In the genomic region with DNA sequence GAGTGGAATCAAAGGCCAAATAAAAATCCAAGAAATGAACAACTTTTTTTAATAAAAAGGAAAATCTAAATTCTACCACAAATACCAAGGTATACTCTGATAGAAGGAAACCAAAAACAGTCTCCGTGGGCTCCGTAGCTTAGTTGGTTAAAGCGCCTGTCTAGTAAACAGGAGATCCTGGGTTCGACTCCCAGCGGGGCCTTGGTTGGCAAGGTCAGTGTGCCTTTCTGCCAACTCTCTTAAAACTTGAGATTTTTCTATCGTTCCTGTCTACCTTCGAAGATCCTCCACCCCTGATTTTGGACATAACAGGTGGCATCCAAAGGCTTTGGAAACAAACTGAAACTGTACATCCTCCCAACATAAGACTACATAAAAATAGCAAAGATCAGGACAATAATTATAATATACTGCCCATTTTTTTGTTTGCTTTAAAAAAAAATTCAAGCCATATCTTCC, we compare ENCODE assay signal across 1 cellular context.
TF ChIP-seq lines count a peak whose summit lies in the region.

No MANE protein-coding gene starts in this region.

TF ChIP-seq in K562, 482 proteins besides CTCF, POLR2A, EP300 and RAD21 (continued from another document and continues in another):
- TF ChIP-seq, protein P1, sequence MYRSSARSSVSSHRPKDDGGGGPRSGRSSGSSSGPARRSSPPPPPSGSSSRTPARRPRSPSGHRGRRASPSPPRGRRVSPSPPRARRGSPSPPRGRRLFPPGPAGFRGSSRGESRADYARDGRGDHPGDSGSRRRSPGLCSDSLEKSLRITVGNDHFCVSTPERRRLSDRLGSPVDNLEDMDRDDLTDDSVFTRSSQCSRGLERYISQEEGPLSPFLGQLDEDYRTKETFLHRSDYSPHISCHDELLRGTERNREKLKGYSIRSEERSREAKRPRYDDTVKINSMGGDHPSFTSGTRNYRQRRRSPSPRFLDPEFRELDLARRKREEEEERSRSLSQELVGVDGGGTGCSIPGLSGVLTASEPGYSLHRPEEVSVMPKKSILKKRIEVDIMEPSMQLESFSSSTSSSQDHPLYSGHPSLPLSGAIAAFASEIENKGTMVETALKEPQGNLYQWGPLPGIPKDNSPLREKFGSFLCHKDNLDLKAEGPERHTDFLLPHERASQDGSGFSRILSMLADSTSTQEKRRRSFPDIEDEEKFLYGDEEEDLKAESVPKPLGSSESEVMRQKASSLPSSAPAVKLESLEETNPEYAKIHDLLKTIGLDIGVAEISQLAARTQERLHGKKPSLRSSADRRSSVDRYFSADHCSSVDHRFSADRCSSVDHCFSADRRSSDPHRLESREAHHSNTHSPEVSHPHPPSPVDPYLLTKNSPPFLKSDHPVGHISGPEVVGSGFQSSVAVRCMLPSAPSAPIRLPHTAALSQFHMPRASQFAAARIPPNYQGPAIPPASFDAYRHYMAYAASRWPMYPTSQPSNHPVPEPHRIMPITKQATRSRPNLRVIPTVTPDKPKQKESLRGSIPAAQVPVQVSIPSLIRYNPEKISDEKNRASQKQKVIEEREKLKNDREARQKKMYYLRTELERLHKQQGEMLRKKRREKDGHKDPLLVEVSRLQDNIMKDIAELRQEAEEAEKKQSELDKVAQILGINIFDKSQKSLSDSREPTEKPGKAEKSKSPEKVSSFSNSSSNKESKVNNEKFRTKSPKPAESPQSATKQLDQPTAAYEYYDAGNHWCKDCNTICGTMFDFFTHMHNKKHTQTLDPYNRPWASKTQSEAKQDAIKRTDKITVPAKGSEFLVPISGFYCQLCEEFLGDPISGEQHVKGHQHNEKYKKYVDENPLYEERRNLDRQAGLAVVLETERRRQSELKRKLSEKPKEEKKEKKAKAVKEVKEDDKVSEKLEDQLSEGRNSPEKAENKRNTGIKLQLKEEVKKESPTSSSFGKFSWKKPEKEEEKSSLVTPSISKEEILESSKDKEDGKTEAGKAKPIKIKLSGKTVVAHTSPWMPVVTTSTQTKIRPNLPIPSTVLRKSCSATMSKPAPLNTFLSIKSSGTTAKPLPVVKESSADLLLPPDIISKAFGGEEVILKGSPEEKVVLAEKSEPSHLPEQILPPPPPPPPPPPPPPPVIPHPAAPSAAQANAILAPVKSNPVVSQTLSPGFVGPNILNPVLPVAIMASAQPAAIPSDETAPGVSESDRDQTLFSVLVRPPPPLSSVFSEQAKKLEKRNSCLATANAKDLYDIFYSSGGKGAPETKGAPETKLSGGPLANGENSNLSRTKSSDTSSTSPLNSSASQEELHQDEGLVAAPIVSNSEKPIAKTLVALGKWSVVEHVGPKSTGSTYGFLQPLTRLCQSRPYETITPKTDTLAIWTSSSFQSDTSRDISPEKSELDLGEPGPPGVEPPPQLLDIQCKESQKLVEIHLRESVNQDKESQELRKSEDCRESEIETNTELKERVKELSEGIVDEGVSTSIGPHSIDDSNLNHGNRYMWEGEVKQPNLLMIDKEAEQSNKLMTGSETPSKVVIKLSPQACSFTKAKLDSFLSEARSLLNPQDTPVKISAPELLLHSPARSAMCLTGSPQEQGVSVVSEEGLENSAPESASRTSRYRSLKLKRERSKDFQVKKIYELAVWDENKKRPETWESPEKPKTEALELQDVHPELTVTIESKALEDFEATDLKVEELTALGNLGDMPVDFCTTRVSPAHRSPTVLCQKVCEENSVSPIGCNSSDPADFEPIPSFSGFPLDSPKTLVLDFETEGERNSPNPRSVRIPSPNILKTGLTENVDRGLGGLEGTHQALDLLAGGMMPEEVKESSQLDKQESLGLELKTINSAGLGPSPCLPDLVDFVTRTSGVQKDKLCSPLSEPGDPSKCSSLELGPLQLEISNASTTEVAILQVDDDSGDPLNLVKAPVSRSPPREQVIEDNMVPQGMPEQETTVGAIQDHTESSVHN (IDR thresholded peaks at IDR 0.05; ENCODE audit: borderline replicate concordance in 1 of 2, low read depth in 1 of 2): no peak
- TF ChIP-seq, protein P2, sequence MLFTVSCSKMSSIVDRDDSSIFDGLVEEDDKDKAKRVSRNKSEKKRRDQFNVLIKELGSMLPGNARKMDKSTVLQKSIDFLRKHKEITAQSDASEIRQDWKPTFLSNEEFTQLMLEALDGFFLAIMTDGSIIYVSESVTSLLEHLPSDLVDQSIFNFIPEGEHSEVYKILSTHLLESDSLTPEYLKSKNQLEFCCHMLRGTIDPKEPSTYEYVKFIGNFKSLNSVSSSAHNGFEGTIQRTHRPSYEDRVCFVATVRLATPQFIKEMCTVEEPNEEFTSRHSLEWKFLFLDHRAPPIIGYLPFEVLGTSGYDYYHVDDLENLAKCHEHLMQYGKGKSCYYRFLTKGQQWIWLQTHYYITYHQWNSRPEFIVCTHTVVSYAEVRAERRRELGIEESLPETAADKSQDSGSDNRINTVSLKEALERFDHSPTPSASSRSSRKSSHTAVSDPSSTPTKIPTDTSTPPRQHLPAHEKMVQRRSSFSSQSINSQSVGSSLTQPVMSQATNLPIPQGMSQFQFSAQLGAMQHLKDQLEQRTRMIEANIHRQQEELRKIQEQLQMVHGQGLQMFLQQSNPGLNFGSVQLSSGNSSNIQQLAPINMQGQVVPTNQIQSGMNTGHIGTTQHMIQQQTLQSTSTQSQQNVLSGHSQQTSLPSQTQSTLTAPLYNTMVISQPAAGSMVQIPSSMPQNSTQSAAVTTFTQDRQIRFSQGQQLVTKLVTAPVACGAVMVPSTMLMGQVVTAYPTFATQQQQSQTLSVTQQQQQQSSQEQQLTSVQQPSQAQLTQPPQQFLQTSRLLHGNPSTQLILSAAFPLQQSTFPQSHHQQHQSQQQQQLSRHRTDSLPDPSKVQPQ (CRISPR knock-in tag; IDR thresholded peaks at IDR 0.05; ENCODE audit: borderline replicate concordance): no peak
- TF ChIP-seq, protein P3, sequence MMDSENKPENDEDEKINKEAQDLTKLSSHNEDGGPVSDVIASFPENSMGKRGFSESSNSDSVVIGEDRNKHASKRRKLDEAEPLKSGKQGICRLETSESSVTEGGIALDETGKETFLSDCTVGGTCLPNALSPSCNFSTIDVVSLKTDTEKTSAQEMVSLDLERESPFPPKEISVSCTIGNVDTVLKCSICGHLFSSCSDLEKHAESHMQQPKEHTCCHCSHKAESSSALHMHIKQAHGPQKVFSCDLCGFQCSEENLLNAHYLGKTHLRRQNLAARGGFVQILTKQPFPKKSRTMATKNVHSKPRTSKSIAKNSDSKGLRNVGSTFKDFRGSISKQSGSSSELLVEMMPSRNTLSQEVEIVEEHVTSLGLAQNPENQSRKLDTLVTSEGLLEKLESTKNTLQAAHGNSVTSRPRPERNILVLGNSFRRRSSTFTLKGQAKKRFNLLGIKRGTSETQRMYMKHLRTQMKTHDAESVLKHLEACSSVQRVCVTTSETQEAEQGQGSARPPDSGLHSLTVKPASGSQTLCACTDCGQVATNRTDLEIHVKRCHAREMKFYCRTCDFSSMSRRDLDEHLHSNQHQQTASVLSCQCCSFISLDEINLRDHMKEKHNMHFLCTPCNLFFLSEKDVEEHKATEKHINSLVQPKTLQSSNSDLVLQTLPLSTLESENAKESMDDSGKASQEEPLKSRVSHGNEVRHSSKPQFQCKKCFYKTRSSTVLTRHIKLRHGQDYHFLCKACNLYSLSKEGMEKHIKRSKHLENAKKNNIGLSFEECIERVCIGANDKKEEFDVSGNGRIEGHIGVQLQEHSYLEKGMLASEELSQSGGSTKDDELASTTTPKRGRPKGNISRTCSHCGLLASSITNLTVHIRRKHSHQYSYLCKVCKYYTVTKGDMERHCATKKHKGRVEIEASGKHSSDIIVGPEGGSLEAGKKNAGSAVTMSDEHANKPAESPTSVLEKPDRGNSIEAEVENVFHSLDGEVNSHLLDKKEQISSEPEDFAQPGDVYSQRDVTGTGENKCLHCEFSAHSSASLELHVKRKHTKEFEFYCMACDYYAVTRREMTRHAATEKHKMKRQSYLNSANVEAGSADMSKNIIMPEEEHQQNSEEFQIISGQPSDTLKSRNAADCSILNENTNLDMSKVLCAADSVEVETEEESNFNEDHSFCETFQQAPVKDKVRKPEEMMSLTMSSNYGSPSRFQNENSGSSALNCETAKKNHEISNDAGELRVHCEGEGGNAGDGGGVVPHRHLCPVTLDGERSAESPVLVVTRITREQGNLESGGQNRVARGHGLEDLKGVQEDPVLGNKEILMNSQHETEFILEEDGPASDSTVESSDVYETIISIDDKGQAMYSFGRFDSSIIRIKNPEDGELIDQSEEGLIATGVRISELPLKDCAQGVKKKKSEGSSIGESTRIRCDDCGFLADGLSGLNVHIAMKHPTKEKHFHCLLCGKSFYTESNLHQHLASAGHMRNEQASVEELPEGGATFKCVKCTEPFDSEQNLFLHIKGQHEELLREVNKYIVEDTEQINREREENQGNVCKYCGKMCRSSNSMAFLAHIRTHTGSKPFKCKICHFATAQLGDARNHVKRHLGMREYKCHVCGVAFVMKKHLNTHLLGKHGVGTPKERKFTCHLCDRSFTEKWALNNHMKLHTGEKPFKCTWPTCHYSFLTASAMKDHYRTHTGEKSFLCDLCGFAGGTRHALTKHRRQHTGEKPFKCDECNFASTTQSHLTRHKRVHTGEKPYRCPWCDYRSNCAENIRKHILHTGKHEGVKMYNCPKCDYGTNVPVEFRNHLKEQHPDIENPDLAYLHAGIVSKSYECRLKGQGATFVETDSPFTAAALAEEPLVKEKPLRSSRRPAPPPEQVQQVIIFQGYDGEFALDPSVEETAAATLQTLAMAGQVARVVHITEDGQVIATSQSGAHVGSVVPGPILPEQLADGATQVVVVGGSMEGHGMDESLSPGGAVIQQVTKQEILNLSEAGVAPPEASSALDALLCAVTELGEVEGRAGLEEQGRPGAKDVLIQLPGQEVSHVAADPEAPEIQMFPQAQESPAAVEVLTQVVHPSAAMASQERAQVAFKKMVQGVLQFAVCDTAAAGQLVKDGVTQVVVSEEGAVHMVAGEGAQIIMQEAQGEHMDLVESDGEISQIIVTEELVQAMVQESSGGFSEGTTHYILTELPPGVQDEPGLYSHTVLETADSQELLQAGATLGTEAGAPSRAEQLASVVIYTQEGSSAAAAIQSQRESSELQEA (IDR thresholded peaks at IDR 0.05; ENCODE audit: low read depth): peak; percentile 77; the same call in 1 of the 2 replicates
- TF ChIP-seq, protein P4, sequence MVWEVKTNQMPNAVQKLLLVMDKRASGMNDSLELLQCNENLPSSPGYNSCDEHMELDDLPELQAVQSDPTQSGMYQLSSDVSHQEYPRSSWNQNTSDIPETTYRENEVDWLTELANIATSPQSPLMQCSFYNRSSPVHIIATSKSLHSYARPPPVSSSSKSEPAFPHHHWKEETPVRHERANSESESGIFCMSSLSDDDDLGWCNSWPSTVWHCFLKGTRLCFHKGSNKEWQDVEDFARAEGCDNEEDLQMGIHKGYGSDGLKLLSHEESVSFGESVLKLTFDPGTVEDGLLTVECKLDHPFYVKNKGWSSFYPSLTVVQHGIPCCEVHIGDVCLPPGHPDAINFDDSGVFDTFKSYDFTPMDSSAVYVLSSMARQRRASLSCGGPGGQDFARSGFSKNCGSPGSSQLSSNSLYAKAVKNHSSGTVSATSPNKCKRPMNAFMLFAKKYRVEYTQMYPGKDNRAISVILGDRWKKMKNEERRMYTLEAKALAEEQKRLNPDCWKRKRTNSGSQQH (CRISPR knock-in tag; IDR thresholded peaks at IDR 0.05): no peak
- TF ChIP-seq, protein P5, sequence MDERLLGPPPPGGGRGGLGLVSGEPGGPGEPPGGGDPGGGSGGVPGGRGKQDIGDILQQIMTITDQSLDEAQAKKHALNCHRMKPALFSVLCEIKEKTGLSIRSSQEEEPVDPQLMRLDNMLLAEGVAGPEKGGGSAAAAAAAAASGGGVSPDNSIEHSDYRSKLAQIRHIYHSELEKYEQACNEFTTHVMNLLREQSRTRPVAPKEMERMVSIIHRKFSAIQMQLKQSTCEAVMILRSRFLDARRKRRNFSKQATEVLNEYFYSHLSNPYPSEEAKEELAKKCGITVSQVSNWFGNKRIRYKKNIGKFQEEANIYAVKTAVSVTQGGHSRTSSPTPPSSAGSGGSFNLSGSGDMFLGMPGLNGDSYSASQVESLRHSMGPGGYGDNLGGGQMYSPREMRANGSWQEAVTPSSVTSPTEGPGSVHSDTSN (CRISPR knock-in tag; IDR thresholded peaks at IDR 0.05; ENCODE audit: low read depth): no peak
- TF ChIP-seq, protein P5 (tag; conservative IDR thresholded peaks at IDR 0.05; ENCODE audit: low read depth): no peak
- TF ChIP-seq CHD4 (IDR thresholded peaks at IDR 0.05; ENCODE audit: insufficient read depth, insufficient replicate concordance, low read depth, low read length, poor library complexity, severe bottlenecking) (no peak), ZKSCAN3 (CRISPR knock-in tag; IDR thresholded peaks at IDR 0.05) (no peak), NCOA6 (IDR thresholded peaks at IDR 0.05) (no peak), GATA2 (CRISPR knock-in tag; IDR thresholded peaks at IDR 0.05) (no peak), MYNN (IDR thresholded peaks at IDR 0.05) (peak; percentile 86), MYNN (CRISPR knock-in tag; IDR thresholded peaks at IDR 0.05) (no peak), SMAD4 (CRISPR knock-in tag; conservative IDR thresholded peaks at IDR 0.05) (peak; percentile 58), ZNF124 (CRISPR knock-in tag; IDR thresholded peaks at IDR 0.05) (no peak), ZNF764 (CRISPR knock-in tag; IDR thresholded peaks at IDR 0.05; ENCODE audit: low read depth) (no peak), CBX1 (IDR thresholded peaks at IDR 0.05; ENCODE audit: low read depth) (no peak)
- TF ChIP-seq, protein P6, sequence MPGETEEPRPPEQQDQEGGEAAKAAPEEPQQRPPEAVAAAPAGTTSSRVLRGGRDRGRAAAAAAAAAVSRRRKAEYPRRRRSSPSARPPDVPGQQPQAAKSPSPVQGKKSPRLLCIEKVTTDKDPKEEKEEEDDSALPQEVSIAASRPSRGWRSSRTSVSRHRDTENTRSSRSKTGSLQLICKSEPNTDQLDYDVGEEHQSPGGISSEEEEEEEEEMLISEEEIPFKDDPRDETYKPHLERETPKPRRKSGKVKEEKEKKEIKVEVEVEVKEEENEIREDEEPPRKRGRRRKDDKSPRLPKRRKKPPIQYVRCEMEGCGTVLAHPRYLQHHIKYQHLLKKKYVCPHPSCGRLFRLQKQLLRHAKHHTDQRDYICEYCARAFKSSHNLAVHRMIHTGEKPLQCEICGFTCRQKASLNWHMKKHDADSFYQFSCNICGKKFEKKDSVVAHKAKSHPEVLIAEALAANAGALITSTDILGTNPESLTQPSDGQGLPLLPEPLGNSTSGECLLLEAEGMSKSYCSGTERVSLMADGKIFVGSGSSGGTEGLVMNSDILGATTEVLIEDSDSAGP (CRISPR knock-in tag; IDR thresholded peaks at IDR 0.05): no peak
- TF ChIP-seq, protein P7, sequence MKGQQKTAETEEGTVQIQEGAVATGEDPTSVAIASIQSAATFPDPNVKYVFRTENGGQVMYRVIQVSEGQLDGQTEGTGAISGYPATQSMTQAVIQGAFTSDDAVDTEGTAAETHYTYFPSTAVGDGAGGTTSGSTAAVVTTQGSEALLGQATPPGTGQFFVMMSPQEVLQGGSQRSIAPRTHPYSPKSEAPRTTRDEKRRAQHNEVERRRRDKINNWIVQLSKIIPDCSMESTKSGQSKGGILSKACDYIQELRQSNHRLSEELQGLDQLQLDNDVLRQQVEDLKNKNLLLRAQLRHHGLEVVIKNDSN (CRISPR knock-in tag; IDR thresholded peaks at IDR 0.05): no peak
- TF ChIP-seq, protein P8, sequence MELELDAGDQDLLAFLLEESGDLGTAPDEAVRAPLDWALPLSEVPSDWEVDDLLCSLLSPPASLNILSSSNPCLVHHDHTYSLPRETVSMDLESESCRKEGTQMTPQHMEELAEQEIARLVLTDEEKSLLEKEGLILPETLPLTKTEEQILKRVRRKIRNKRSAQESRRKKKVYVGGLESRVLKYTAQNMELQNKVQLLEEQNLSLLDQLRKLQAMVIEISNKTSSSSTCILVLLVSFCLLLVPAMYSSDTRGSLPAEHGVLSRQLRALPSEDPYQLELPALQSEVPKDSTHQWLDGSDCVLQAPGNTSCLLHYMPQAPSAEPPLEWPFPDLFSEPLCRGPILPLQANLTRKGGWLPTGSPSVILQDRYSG (tag; conservative IDR thresholded peaks at IDR 0.05; ENCODE audit: low read depth): no peak
